ENCODE assay signal across 21 cellular contexts in the genomic region with DNA sequence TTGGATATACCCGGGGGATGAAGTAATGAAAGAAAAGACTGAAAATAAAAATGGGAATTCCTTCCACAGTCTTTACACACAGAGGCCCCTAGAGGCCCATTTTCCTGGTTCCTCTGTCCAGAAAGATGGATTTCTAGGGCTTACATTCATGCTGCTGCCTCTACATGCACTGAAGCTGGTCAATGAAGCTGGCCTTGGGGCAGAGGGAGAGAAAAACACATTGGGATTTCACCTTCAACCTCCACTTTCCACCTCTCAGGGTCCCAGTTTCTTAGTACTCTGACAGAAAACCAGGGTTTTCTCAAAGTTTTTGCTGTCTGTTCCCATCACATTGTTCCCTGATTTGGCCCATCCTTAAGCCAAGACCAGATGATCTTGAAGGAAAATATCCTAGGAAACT.
DNase-seq lines count a peak whose midpoint lies in the region; ATAC-seq and TF ChIP-seq lines count a peak whose summit lies in the region.
"Had no signal": no experiment of that assay in that cellular context is flagged by ENCODE, and none has a peak within 500 bp of the region (broad histone marks: within the 10 kb centered on the region; RNA-seq: fewer than 3 reads in every experiment).

No MANE protein-coding gene starts in this region.

- no peaks in the 10 kb centered on the region for H3K36me3 ChIP-seq in psoas muscle (ENCODE audit: insufficient read depth in 1 of 2, low read depth in 1 of 2)
- H3K36me3 ChIP-seq: uterus had no signal

- no peaks in the 10 kb centered on the region for H3K9me3 Mint-ChIP-seq in activated CD8-positive, alpha-beta memory T cell treated with anti-CD3 and anti-CD28 coated beads, Interleukin-2, amount 10 ng/mL, durations not matched to agents 7 days and 5 days (ENCODE audit: low read depth)
- no peaks in the 10 kb centered on the region for H3K9me3 Mint-ChIP-seq in activated T-helper 1 cell treated with anti-CD3 and anti-CD28 coated beads, Interleukin-12 subunit alpha, Interleukin-12 subunit beta, Interleukin-2, Interleukin-4 antibody, amounts not matched to agents 30 ng/mL and 10 ng/mL and 1 ng/mL, durations not matched to agents 14 hours and 24 hours and 36 hours

- H3K4me1 ChIP-seq in psoas muscle = no peaks in the 10 kb centered on the region
- H3K4me1 ChIP-seq: uterus had no signal

- no peak for ATAC-seq in activated CD8-positive, alpha-beta memory T cell treated with anti-CD3 and anti-CD28 coated beads, Interleukin-2, amount 10 ng/mL, durations not matched to agents 7 days and 5 days
- ATAC-seq in psoas muscle (no peak), GM19452 (IDR thresholded peaks at IDR 0.05; ENCODE audit: unreplicated experiment) (no peak), GM18868 (IDR thresholded peaks at IDR 0.05; ENCODE audit: unreplicated experiment) (no peak), esophagus mucosa (no peak)
- ATAC-seq: HCT116; naive thymus-derived CD8-positive, alpha-beta T cell; stimulated activated naive CD8-positive, alpha-beta T cell treated with anti-CD3 and anti-CD28 coated beads, Interleukin-15, Interleukin-2, amounts not matched to agents 100 U/mL and 50 U/mL, for 24 hours; T-cell had no signal

- 27 to 79% (median 54%) methylated on average over 1 of the region's 1 CpG for WGBS in psoas muscle, 3 donors

- no peaks in the 10 kb centered on the region for H3K9me3 ChIP-seq in psoas muscle
- H3K9me3 ChIP-seq: uterus had no signal

- H3K36me3 Mint-ChIP-seq in activated CD8-positive, alpha-beta memory T cell treated with anti-CD3 and anti-CD28 coated beads, Interleukin-2, amount 10 ng/mL, durations not matched to agents 7 days and 5 days = no peaks in the 10 kb centered on the region
- no peaks in the 10 kb centered on the region for H3K36me3 Mint-ChIP-seq in activated T-helper 1 cell treated with anti-CD3 and anti-CD28 coated beads, Interleukin-12 subunit alpha, Interleukin-12 subunit beta, Interleukin-2, Interleukin-4 antibody, amounts not matched to agents 30 ng/mL and 10 ng/mL and 1 ng/mL, durations not matched to agents 14 hours and 24 hours and 36 hours (ENCODE audit: low read depth)
- H3K36me3 Mint-ChIP-seq: CD4-positive, CD25-positive, alpha-beta regulatory T cell; naive thymus-derived CD8-positive, alpha-beta T cell; T-cell had no signal

- peak overlapping the region; percentile 20 for H3K4me3 Mint-ChIP-seq in activated CD8-positive, alpha-beta memory T cell treated with anti-CD3 and anti-CD28 coated beads, Interleukin-2, amount 10 ng/mL, durations not matched to agents 7 days and 5 days
- H3K4me3 Mint-ChIP-seq in activated T-helper 1 cell treated with anti-CD3 and anti-CD28 coated beads, Interleukin-12 subunit alpha, Interleukin-12 subunit beta, Interleukin-2, Interleukin-4 antibody, amounts not matched to agents 30 ng/mL and 10 ng/mL and 1 ng/mL, durations not matched to agents 14 hours and 24 hours and 36 hours = peak overlapping the region; percentile 19
- H3K4me3 Mint-ChIP-seq: CD4-positive, CD25-positive, alpha-beta regulatory T cell had no signal

- no peak overlapping the region for H3K27ac ChIP-seq in psoas muscle
- H3K27ac ChIP-seq: uterus, VCaP had no signal

- TF ChIP-seq CTCF in epithelial cell of proximal tubule (conservative IDR thresholded peaks at IDR 0.05; ENCODE audit: low read depth, low read length) = no peak
- TF ChIP-seq CTCF in psoas muscle (IDR thresholded peaks at IDR 0.05) = no peak

- DNase-seq in activated CD8-positive, alpha-beta memory T cell treated with anti-CD3 and anti-CD28 coated beads, Interleukin-2, amount 10 ng/mL, durations not matched to agents 7 days and 5 days = no peak
- no peak for DNase-seq in activated CD8-positive, alpha-beta memory T cell treated with anti-CD3 and anti-CD28 coated beads for 24 hours
- DNase-seq in activated T-helper 1 cell treated with anti-CD3 and anti-CD28 coated beads, Interleukin-12 subunit alpha, Interleukin-12 subunit beta, Interleukin-2, Interleukin-4 antibody, amounts not matched to agents 30 ng/mL and 10 ng/mL and 1 ng/mL, durations not matched to agents 14 hours and 24 hours and 36 hours (ENCODE audit: low spot score) = no peak
- DNase-seq in epithelial cell of proximal tubule (ENCODE audit: low read depth) = no peak
- DNase-seq in psoas muscle = no peak
- DNase-seq: activated effector memory CD4-positive, alpha-beta T cell treated with anti-CD3 and anti-CD28 coated beads, Interleukin-2, amount 50 U/mL, for 16 hours; effector CD4-positive, alpha-beta T cell; naive thymus-derived CD8-positive, alpha-beta T cell; NCI-H146; NK-92 treated with Interleukin-12 subunit alpha and Interleukin-12 subunit beta, amount 100 ng/mL, for 24 hours; stimulated activated CD4-positive, alpha-beta T cell treated with anti-CD3 and anti-CD28 coated beads, Interleukin-15, amount 100 ng/mL, for 24 hours; stimulated activated naive CD8-positive, alpha-beta T cell treated with anti-CD3 and anti-CD28 coated beads, Interleukin-15, Interleukin-2, amounts not matched to agents 100 U/mL and 50 U/mL, for 24 hours; T-cell; uterus had no signal

- no peaks in the 10 kb centered on the region for H3K27me3 Mint-ChIP-seq in activated CD8-positive, alpha-beta memory T cell treated with anti-CD3 and anti-CD28 coated beads, Interleukin-2, amount 10 ng/mL, durations not matched to agents 7 days and 5 days
- no peaks in the 10 kb centered on the region for H3K27me3 Mint-ChIP-seq in activated T-helper 1 cell treated with anti-CD3 and anti-CD28 coated beads, Interleukin-12 subunit alpha, Interleukin-12 subunit beta, Interleukin-2, Interleukin-4 antibody, amounts not matched to agents 30 ng/mL and 10 ng/mL and 1 ng/mL, durations not matched to agents 14 hours and 24 hours and 36 hours (ENCODE audit: insufficient read depth)
- H3K27me3 Mint-ChIP-seq: CD4-positive, CD25-positive, alpha-beta regulatory T cell had no signal

- CTCF ChIA-PET in activated CD8-positive, alpha-beta memory T cell treated with anti-CD3 and anti-CD28 coated beads, Interleukin-2, amount 10 ng/mL, durations not matched to agents 7 days and 5 days (lab: Charles Lee) = no interaction called here

- H3K4me3 ChIP-seq in epithelial cell of proximal tubule (ENCODE audit: low read depth, low read length) (peak overlapping the region; percentile 46), psoas muscle (peak overlapping the region; percentile 34)
- H3K4me3 ChIP-seq: lung had no signal

- no peak overlapping the region for H3K27ac Mint-ChIP-seq in activated CD8-positive, alpha-beta memory T cell treated with anti-CD3 and anti-CD28 coated beads, Interleukin-2, amount 10 ng/mL, durations not matched to agents 7 days and 5 days
- H3K27ac Mint-ChIP-seq in activated T-helper 1 cell treated with anti-CD3 and anti-CD28 coated beads, Interleukin-12 subunit alpha, Interleukin-12 subunit beta, Interleukin-2, Interleukin-4 antibody, amounts not matched to agents 30 ng/mL and 10 ng/mL and 1 ng/mL, durations not matched to agents 14 hours and 24 hours and 36 hours = no peak overlapping the region
- H3K27ac Mint-ChIP-seq: CD4-positive, CD25-positive, alpha-beta regulatory T cell; naive thymus-derived CD8-positive, alpha-beta T cell; T-cell had no signal

- intact Hi-C loops in activated T-helper 1 cell treated with anti-CD3 and anti-CD28 coated beads, Interleukin-12 subunit alpha, Interleukin-12 subunit beta, Interleukin-2, Interleukin-4 antibody, amounts not matched to agents 30 ng/mL and 10 ng/mL and 1 ng/mL, durations not matched to agents 14 hours and 24 hours and 36 hours (cut with micrococcal nuclease) = no loop called here
- intact Hi-C loops in psoas muscle (cut with DNase I) = no loop called here

- H3K4me1 Mint-ChIP-seq in activated CD8-positive, alpha-beta memory T cell treated with anti-CD3 and anti-CD28 coated beads, Interleukin-2, amount 10 ng/mL, durations not matched to agents 7 days and 5 days = no peaks in the 10 kb centered on the region
- H3K4me1 Mint-ChIP-seq in activated T-helper 1 cell treated with anti-CD3 and anti-CD28 coated beads, Interleukin-12 subunit alpha, Interleukin-12 subunit beta, Interleukin-2, Interleukin-4 antibody, amounts not matched to agents 30 ng/mL and 10 ng/mL and 1 ng/mL, durations not matched to agents 14 hours and 24 hours and 36 hours (ENCODE audit: low read depth) = no peaks in the 10 kb centered on the region
- H3K4me1 Mint-ChIP-seq: CD4-positive, CD25-positive, alpha-beta regulatory T cell; naive thymus-derived CD8-positive, alpha-beta T cell; T-cell had no signal

- no peaks in the 10 kb centered on the region for H3K27me3 ChIP-seq in psoas muscle (ENCODE audit: insufficient read depth in 3 of 3, low read length in 2 of 3)
- H3K27me3 ChIP-seq: uterus had no signal
